ENCODE assay signal across 15 cellular contexts in the genomic region with DNA sequence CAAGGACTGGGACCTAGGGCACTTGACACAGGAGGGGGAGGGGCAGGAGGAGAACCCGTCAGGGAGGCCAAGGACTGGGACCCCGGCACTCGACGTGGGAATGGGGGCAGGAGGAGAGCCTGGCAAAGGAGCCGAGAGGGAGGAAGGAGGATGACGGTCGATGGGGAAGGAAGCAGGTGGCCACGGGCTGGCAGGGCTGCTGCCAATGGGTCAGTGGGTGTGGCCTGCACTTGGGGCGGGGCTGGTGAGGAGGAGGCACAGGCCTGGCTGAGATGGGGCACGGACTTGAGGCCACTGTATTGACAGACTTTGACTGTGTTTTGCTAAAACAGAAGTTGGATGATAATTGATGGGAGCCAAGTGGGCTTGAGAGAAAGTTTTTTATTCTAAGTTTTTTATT.
DNase-seq lines count a peak whose midpoint lies in the region; ATAC-seq, FAIRE-seq and TF ChIP-seq lines count a peak whose summit lies in the region.
"Had no signal": no experiment of that assay in that cellular context is flagged by ENCODE, and none has a peak within 500 bp of the region (broad histone marks: within the 10 kb centered on the region; RNA-seq: fewer than 3 reads in every experiment).

No MANE protein-coding gene starts in this region.

- H3K9ac ChIP-seq in HepG2 (ENCODE audit: insufficient read depth, low read depth, low read length) = no peak overlapping the region

- H3K27ac Mint-ChIP-seq in activated CD4-positive, alpha-beta T cell treated with anti-CD3 and anti-CD28 coated beads, Interleukin-2, amount 10 ng/mL, durations not matched to agents 24 days and 14 days = peak overlapping the region; percentile 30
- H3K27ac Mint-ChIP-seq in activated T-helper 1 cell treated with anti-CD3 and anti-CD28 coated beads, Interleukin-12 subunit alpha, Interleukin-12 subunit beta, Interleukin-2, Interleukin-4 antibody, amounts not matched to agents 30 ng/mL and 10 ng/mL and 1 ng/mL, durations not matched to agents 14 hours and 24 hours and 36 hours = peak overlapping the region; percentile 9
- H3K27ac Mint-ChIP-seq in activated T-helper 2 cell treated with anti-CD3 and anti-CD28 coated beads, Interferon-gamma antibody, Interleukin-2, Interleukin-4, amounts not matched to agents 10 μg/mL and 5 μg/mL and 100 μg/mL, durations not matched to agents 14 hours and 24 hours and 36 hours = no peak overlapping the region

- DNase-seq in activated CD4-positive, alpha-beta T cell treated with anti-CD3 and anti-CD28 coated beads, Interleukin-2, amount 10 ng/mL, durations not matched to agents 24 days and 14 days = no peak
- no peak for DNase-seq in activated CD4-positive, alpha-beta T cell treated with anti-CD3 and anti-CD28 coated beads for 48 hours
- DNase-seq in activated T-helper 1 cell treated with anti-CD3 and anti-CD28 coated beads, Interleukin-12 subunit alpha, Interleukin-12 subunit beta, Interleukin-2, Interleukin-4 antibody, amounts not matched to agents 30 ng/mL and 10 ng/mL and 1 ng/mL, durations not matched to agents 14 hours and 24 hours and 36 hours (ENCODE audit: low spot score) = no peak
- DNase-seq in HepG2 (ENCODE audit: low spot score) = no peak
- DNase-seq in stomach = peak; percentile 45
- DNase-seq in activated T-helper 2 cell treated with anti-CD3 and anti-CD28 coated beads, Interferon-gamma antibody, Interleukin-2, Interleukin-4, amounts not matched to agents 10 μg/mL and 5 μg/mL and 100 μg/mL, durations not matched to agents 14 hours and 24 hours and 36 hours (ENCODE audit: low spot score) = no peak
- DNase-seq: activated naive CD4-positive, alpha-beta T cell treated with anti-CD3 and anti-CD28 coated beads, Interleukin-2, amount 10 ng/mL, durations not matched to agents 7 days and 5 days; CD4-positive, alpha-beta memory T cell; effector CD8-positive, alpha-beta T cell; NCI-H446 treated with DMSO at 0.1 percent for 48 hours had no signal

- H3K36me3 ChIP-seq in HepG2 (replicated peaks in 1 of 2; ENCODE audit: control insufficient read depth in 1 of 2, insufficient read depth in 2 of 2, low read length in 2 of 2) = peaks cover 28 to 98% of the 10 kb centered on the region in 2 experiments
- H3K36me3 ChIP-seq in stomach = peaks cover 22 to 97% (median 81%) of the 10 kb centered on the region in 4 donors

- H3K9me3 Mint-ChIP-seq in activated CD4-positive, alpha-beta T cell treated with anti-CD3 and anti-CD28 coated beads, Interleukin-2, amount 10 ng/mL, durations not matched to agents 24 days and 14 days = no peaks in the 10 kb centered on the region
- no peaks in the 10 kb centered on the region for H3K9me3 Mint-ChIP-seq in activated T-helper 1 cell treated with anti-CD3 and anti-CD28 coated beads, Interleukin-12 subunit alpha, Interleukin-12 subunit beta, Interleukin-2, Interleukin-4 antibody, amounts not matched to agents 30 ng/mL and 10 ng/mL and 1 ng/mL, durations not matched to agents 14 hours and 24 hours and 36 hours
- H3K9me3 Mint-ChIP-seq in activated T-helper 2 cell treated with anti-CD3 and anti-CD28 coated beads, Interferon-gamma antibody, Interleukin-2, Interleukin-4, amounts not matched to agents 10 μg/mL and 5 μg/mL and 100 μg/mL, durations not matched to agents 14 hours and 24 hours and 36 hours = no peaks in the 10 kb centered on the region
- H3K9me3 Mint-ChIP-seq: activated naive CD4-positive, alpha-beta T cell treated with anti-CD3 and anti-CD28 coated beads, Interleukin-2, amount 10 ng/mL, durations not matched to agents 7 days and 5 days had no signal

- intact Hi-C loops in activated CD4-positive, alpha-beta T cell treated with anti-CD3 and anti-CD28 coated beads, Interleukin-2, amount 10 ng/mL, durations not matched to agents 24 days and 14 days (cut with micrococcal nuclease) = no loop called here
- intact Hi-C loops in activated T-helper 1 cell treated with anti-CD3 and anti-CD28 coated beads, Interleukin-12 subunit alpha, Interleukin-12 subunit beta, Interleukin-2, Interleukin-4 antibody, amounts not matched to agents 30 ng/mL and 10 ng/mL and 1 ng/mL, durations not matched to agents 14 hours and 24 hours and 36 hours (cut with micrococcal nuclease) = no loop called here
- intact Hi-C loops in HepG2 (cut with micrococcal nuclease; ENCODE audit: unreplicated experiment) = no loop called here
- intact Hi-C loops in stomach (cut with DNase I; ENCODE audit: low total_unique reads) = no loop called here
- intact Hi-C loops in activated T-helper 2 cell treated with anti-CD3 and anti-CD28 coated beads, Interferon-gamma antibody, Interleukin-2, Interleukin-4, amounts not matched to agents 10 μg/mL and 5 μg/mL and 100 μg/mL, durations not matched to agents 14 hours and 24 hours and 36 hours (cut with micrococcal nuclease) = no loop called here

- POLR2A ChIA-PET in HepG2 (lab: Yijun Ruan, JAX) = no interaction called here

- no peak for TF ChIP-seq RAD21 in HepG2 (CRISPR knock-in tag; IDR thresholded peaks at IDR 0.05)

- H3K4me3 ChIP-seq in HepG2 (replicated peaks in 1 of 3; ENCODE audit: insufficient read depth in 1 of 3, low read depth in 2 of 3, low read length in 3 of 3) (no peak overlapping the region), stomach (no peak overlapping the region)
- H3K4me3 ChIP-seq: lung, skin epidermis had no signal

- TF ChIP-seq CTCF in HepG2 (CRISPR knock-in tag; IDR thresholded peaks at IDR 0.05) (no peak), stomach (IDR thresholded peaks at IDR 0.05) (no peak)

- H3K27me3 Mint-ChIP-seq in activated CD4-positive, alpha-beta T cell treated with anti-CD3 and anti-CD28 coated beads, Interleukin-2, amount 10 ng/mL, durations not matched to agents 24 days and 14 days = no peaks in the 10 kb centered on the region
- no peaks in the 10 kb centered on the region for H3K27me3 Mint-ChIP-seq in activated T-helper 1 cell treated with anti-CD3 and anti-CD28 coated beads, Interleukin-12 subunit alpha, Interleukin-12 subunit beta, Interleukin-2, Interleukin-4 antibody, amounts not matched to agents 30 ng/mL and 10 ng/mL and 1 ng/mL, durations not matched to agents 14 hours and 24 hours and 36 hours (ENCODE audit: insufficient read depth)
- H3K27me3 Mint-ChIP-seq in activated T-helper 2 cell treated with anti-CD3 and anti-CD28 coated beads, Interferon-gamma antibody, Interleukin-2, Interleukin-4, amounts not matched to agents 10 μg/mL and 5 μg/mL and 100 μg/mL, durations not matched to agents 14 hours and 24 hours and 36 hours (ENCODE audit: low read depth) = no peaks in the 10 kb centered on the region
- H3K27me3 Mint-ChIP-seq: activated naive CD4-positive, alpha-beta T cell treated with anti-CD3 and anti-CD28 coated beads, Interleukin-2, amount 10 ng/mL, durations not matched to agents 7 days and 5 days; CD4-positive, alpha-beta memory T cell had no signal

- H2AFZ ChIP-seq in HepG2 (ENCODE audit: low read length) = no peak overlapping the region

- H3K9me3 ChIP-seq in HepG2 (ENCODE audit: low read length) = no peaks in the 10 kb centered on the region
- no peaks in the 10 kb centered on the region for H3K9me3 ChIP-seq in stomach

- H3K4me1 ChIP-seq in HepG2 (ENCODE audit: insufficient read depth, low read length) (peaks cover 29% of the 10 kb centered on the region), stomach (peaks cover 0 to 38% (median 28%) of the 10 kb centered on the region in 4 donors)

- H3K4me3 Mint-ChIP-seq in activated CD4-positive, alpha-beta T cell treated with anti-CD3 and anti-CD28 coated beads, Interleukin-2, amount 10 ng/mL, durations not matched to agents 24 days and 14 days = no peak overlapping the region
- no peak overlapping the region for H3K4me3 Mint-ChIP-seq in activated T-helper 1 cell treated with anti-CD3 and anti-CD28 coated beads, Interleukin-12 subunit alpha, Interleukin-12 subunit beta, Interleukin-2, Interleukin-4 antibody, amounts not matched to agents 30 ng/mL and 10 ng/mL and 1 ng/mL, durations not matched to agents 14 hours and 24 hours and 36 hours
- no peak overlapping the region for H3K4me3 Mint-ChIP-seq in activated T-helper 2 cell treated with anti-CD3 and anti-CD28 coated beads, Interferon-gamma antibody, Interleukin-2, Interleukin-4, amounts not matched to agents 10 μg/mL and 5 μg/mL and 100 μg/mL, durations not matched to agents 14 hours and 24 hours and 36 hours (ENCODE audit: low read depth)
- H3K4me3 Mint-ChIP-seq: activated naive CD4-positive, alpha-beta T cell treated with anti-CD3 and anti-CD28 coated beads, Interleukin-2, amount 10 ng/mL, durations not matched to agents 7 days and 5 days had no signal

- WGBS in HepG2 (ENCODE audit: low lambda C conversion rate) = 95% methylated on average over 10 of the region's 10 CpGs
- 60 to 75% (median 69%) methylated on average over 10 of the region's 10 CpGs for WGBS in stomach, 5 donors

- no peak overlapping the region for H3K4me2 ChIP-seq in HepG2 (ENCODE audit: low read depth, low read length)

- H3K79me2 ChIP-seq in HepG2 (ENCODE audit: insufficient read depth, low read length) = peaks cover 41% of the 10 kb centered on the region

- no peak for FAIRE-seq in HepG2 (lab: Jason Lieb, UNC)
- FAIRE-seq: A204.1 had no signal

- H3K27me3 ChIP-seq in HepG2 (ENCODE audit: control insufficient read depth in 1 of 2, insufficient read depth in 2 of 2, low read length in 2 of 2) = no peaks in the 10 kb centered on the region
- no peaks in the 10 kb centered on the region for H3K27me3 ChIP-seq in stomach

- no peak for TF ChIP-seq EP300 in HepG2 (IDR thresholded peaks at IDR 0.05; ENCODE audit: low read depth in 2 of 2, low read length in 2 of 2)
- TF ChIP-seq EP300 in HepG2 (CRISPR knock-in tag; IDR thresholded peaks at IDR 0.05; ENCODE audit: borderline replicate concordance) = no peak
- no peak for TF ChIP-seq EP300 in stomach (IDR thresholded peaks at IDR 0.05)

- in situ Hi-C loops in HepG2 (cut with HindIII; ENCODE audit: extremely low pct_ligation_motif_present, low pct_unique_long_range_greater_than_20kb) = no loop called here

- peaks cover 54% of the 10 kb centered on the region for H3K36me3 Mint-ChIP-seq in activated CD4-positive, alpha-beta T cell treated with anti-CD3 and anti-CD28 coated beads, Interleukin-2, amount 10 ng/mL, durations not matched to agents 24 days and 14 days (ENCODE audit: low read depth)
- peaks cover 37% of the 10 kb centered on the region for H3K36me3 Mint-ChIP-seq in activated T-helper 1 cell treated with anti-CD3 and anti-CD28 coated beads, Interleukin-12 subunit alpha, Interleukin-12 subunit beta, Interleukin-2, Interleukin-4 antibody, amounts not matched to agents 30 ng/mL and 10 ng/mL and 1 ng/mL, durations not matched to agents 14 hours and 24 hours and 36 hours (ENCODE audit: low read depth)
- H3K36me3 Mint-ChIP-seq in activated T-helper 2 cell treated with anti-CD3 and anti-CD28 coated beads, Interferon-gamma antibody, Interleukin-2, Interleukin-4, amounts not matched to agents 10 μg/mL and 5 μg/mL and 100 μg/mL, durations not matched to agents 14 hours and 24 hours and 36 hours (ENCODE audit: low read depth) = peaks cover 61% of the 10 kb centered on the region

- no TSS peak for BruUV-seq in HepG2 (replicated peaks; lab: Mats Ljungman, UMichigan)

- CTCF ChIA-PET in HepG2 (lab: Yijun Ruan, JAX; ENCODE audit: low intra/inter-chr PET ratio, low total read pairs) = no interaction called here

- peaks cover 35% of the 10 kb centered on the region for H4K20me1 ChIP-seq in HepG2 (ENCODE audit: insufficient read depth, low read length)

- TF ChIP-seq POLR2A in HepG2 (IDR thresholded peaks at IDR 0.05; ENCODE audit: insufficient read depth in 1 of 2, low read depth in 2 of 2, low read length in 2 of 2) (no peak), stomach (IDR thresholded peaks at IDR 0.05) (no peak)

- H3K27ac ChIP-seq in HepG2 (ENCODE audit: extremely low read length, insufficient read depth, low read length) (no peak overlapping the region), stomach (no peak overlapping the region)
- H3K27ac ChIP-seq: skin epidermis had no signal

- ATAC-seq in HepG2 (no peak), GM18858 (IDR thresholded peaks at IDR 0.05; ENCODE audit: unreplicated experiment) (no peak), HG03045 (IDR thresholded peaks at IDR 0.05; ENCODE audit: unreplicated experiment) (no peak)

- H3K4me1 Mint-ChIP-seq in activated CD4-positive, alpha-beta T cell treated with anti-CD3 and anti-CD28 coated beads, Interleukin-2, amount 10 ng/mL, durations not matched to agents 24 days and 14 days = peaks cover 18% of the 10 kb centered on the region
- peaks cover 17% of the 10 kb centered on the region for H3K4me1 Mint-ChIP-seq in activated T-helper 1 cell treated with anti-CD3 and anti-CD28 coated beads, Interleukin-12 subunit alpha, Interleukin-12 subunit beta, Interleukin-2, Interleukin-4 antibody, amounts not matched to agents 30 ng/mL and 10 ng/mL and 1 ng/mL, durations not matched to agents 14 hours and 24 hours and 36 hours (ENCODE audit: low read depth)
- peaks cover 5% of the 10 kb centered on the region for H3K4me1 Mint-ChIP-seq in activated T-helper 2 cell treated with anti-CD3 and anti-CD28 coated beads, Interferon-gamma antibody, Interleukin-2, Interleukin-4, amounts not matched to agents 10 μg/mL and 5 μg/mL and 100 μg/mL, durations not matched to agents 14 hours and 24 hours and 36 hours (ENCODE audit: low read depth)
